In the genomic region with DNA sequence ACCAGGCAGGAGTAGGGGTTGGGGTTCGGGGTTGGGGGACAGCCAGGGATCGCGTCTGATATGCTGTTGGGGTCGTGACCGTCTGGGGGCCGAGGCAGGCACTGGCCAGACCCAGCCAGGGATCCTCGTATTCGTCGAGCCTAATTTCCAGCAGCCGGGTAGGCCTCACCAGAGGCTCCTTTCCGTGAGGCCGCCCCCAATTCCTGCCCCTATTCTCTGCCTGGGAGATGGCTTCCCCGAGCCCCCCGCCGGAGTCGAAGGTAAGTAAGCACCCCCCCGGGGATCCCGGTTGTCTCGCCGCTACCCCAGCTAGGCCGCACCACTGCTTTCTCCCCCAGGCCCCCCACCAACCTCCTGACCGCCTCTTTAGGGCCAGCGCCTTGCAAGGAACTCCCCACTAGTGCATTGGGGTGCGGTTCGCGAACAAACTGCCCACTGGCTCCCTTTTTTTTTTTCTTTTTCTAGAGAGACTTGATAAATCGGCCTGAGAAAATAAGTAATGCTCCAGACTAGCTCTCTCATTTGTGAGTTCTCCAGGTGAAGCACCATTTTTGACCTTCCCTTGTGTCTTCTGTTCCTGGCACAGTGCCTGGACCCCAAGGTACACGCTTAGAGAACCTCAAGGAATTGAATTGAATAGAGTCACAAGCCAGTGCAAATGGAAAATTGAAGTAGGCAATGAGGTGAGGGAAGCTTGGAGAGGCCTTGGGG, we compare ENCODE assay signal across 8 cellular contexts. TPM values are rescaled to one million over a fixed set of nuclear protein-coding genes. Genes with fewer than 3 reads are reported as not detected.
DNase-seq lines count a peak whose midpoint lies in the region; ATAC-seq, FAIRE-seq and TF ChIP-seq lines count a peak whose summit lies in the region.

No MANE protein-coding gene starts in this region.

- H3K4me3 ChIP-seq in DND-41 (ENCODE audit: low read depth in 1 of 2, low read length in 2 of 2) (peak overlapping the region; percentile 50 to 75; a peak in 3 of 4 replicates), WERI-Rb-1 (ENCODE audit: low read depth, low read length) (peak overlapping the region; percentile 78)

- H3K36me3 Mint-ChIP-seq in osteocyte (ENCODE audit: unreplicated experiment) = peaks cover 51% of the 10 kb centered on the region

- H3K4me1 ChIP-seq in DND-41 (ENCODE audit: insufficient read depth, low read length) (peaks cover 35% of the 10 kb centered on the region), foreskin keratinocyte (peaks cover 6% of the 10 kb centered on the region)

- peak overlapping the region; percentile 99 for H3K4me3 Mint-ChIP-seq in osteocyte (ENCODE audit: unreplicated experiment)

- no peak for TF ChIP-seq CTCF in DND-41 (IDR thresholded peaks at IDR 0.05; ENCODE audit: borderline replicate concordance, extremely low read depth, low read length, poor library complexity, severe bottlenecking)
- TF ChIP-seq CTCF in WERI-Rb-1 (IDR thresholded peaks at IDR 0.05; ENCODE audit: low read depth, low read length) = no peak
- no peak for TF ChIP-seq CTCF in foreskin keratinocyte (conservative IDR thresholded peaks at IDR 0.05)
- no peak for TF ChIP-seq CTCF in osteocyte (IDR thresholded peaks at IDR 0.05)

- peak overlapping the region; percentile 99 for H3K27ac Mint-ChIP-seq in osteocyte (ENCODE audit: unreplicated experiment)

- peak overlapping the region; percentile 79 for H3K9ac ChIP-seq in DND-41 (ENCODE audit: low read depth, low read length)

- peaks cover 20% of the 10 kb centered on the region for H3K9me3 ChIP-seq in DND-41 (ENCODE audit: insufficient read depth, low read length, severe bottlenecking)
- H3K9me3 ChIP-seq in WERI-Rb-1 (ENCODE audit: severe bottlenecking) = no peaks in the 10 kb centered on the region

- H3K79me2 ChIP-seq in DND-41 (ENCODE audit: insufficient read depth, low read length) = peaks cover 74% of the 10 kb centered on the region

- peak overlapping the region; percentile 70 for H3K4me2 ChIP-seq in DND-41 (ENCODE audit: insufficient read depth, low read length)

- no peak for FAIRE-seq in RCC 7860 (lab: Jason Lieb, UNC)

- H3K27ac ChIP-seq in DND-41 (ENCODE audit: low read length) = peak overlapping the region; percentile 75
- H3K27ac ChIP-seq in WERI-Rb-1 = peak overlapping the region; percentile 76
- H3K27ac ChIP-seq in foreskin keratinocyte = peak overlapping the region; percentile 69

- H3K27me3 ChIP-seq in DND-41 (ENCODE audit: insufficient read depth, low read length, poor library complexity) (no peaks in the 10 kb centered on the region), WERI-Rb-1 (ENCODE audit: insufficient read depth, low read depth, severe bottlenecking) (no peaks in the 10 kb centered on the region), foreskin keratinocyte (no peaks in the 10 kb centered on the region)

- no peaks in the 10 kb centered on the region for H4K20me1 ChIP-seq in DND-41 (ENCODE audit: insufficient read depth, low read length)

- peaks cover 68% of the 10 kb centered on the region for H3K36me3 ChIP-seq in DND-41 (ENCODE audit: insufficient read depth, low read length)
- H3K36me3 ChIP-seq in WERI-Rb-1 = peaks cover 74% of the 10 kb centered on the region

- peak overlapping the region; percentile 73 for H2AFZ ChIP-seq in DND-41 (ENCODE audit: low read depth, low read length)

- H3K4me1 Mint-ChIP-seq in osteocyte (ENCODE audit: unreplicated experiment) = peaks cover 40% of the 10 kb centered on the region

- DNase-seq in DND-41 = no peak
- no peak for DNase-seq in WERI-Rb-1
- DNase-seq in foreskin keratinocyte = peak in 1 of 2 donors; percentile 15
- DNase-seq in osteocyte (ENCODE audit: extremely low spot score, unreplicated experiment) = no peak
- DNase-seq in RCC 7860 (ENCODE audit: low spot score) = no peak
- DNase-seq in NCI-H1092 (lab: John Stamatoyannopoulos, UW) = no peak

- peaks cover 35% of the 10 kb centered on the region for H3K9me3 Mint-ChIP-seq in osteocyte (ENCODE audit: unreplicated experiment)

- no peaks in the 10 kb centered on the region for H3K27me3 Mint-ChIP-seq in osteocyte (ENCODE audit: unreplicated experiment)

- ATAC-seq in DND-41 (ENCODE audit: insufficient read depth, low read depth) (peak; percentile 23; the same call in 2 of the 3 replicates), HG02870 (IDR thresholded peaks at IDR 0.05; ENCODE audit: unreplicated experiment) (peak; percentile 6), foreskin keratinocyte (peak; percentile 36), GM18909 (IDR thresholded peaks at IDR 0.05; ENCODE audit: poor library complexity, unreplicated experiment) (no peak)

RNA-seq across cellular contexts. Expression of gene ZNF189, which starts 0.4 kb away (rescaled TPM):
- total RNA-seq in foreskin keratinocyte = 10.4 and 10.9 TPM in 2 replicates
- 3.2 and 4.0 TPM in 2 replicates for polyA plus RNA-seq in foreskin keratinocyte
- total RNA-seq in osteocyte = 17.3 and 19.0 TPM in 2 replicates

RNA-seq across cellular contexts. Expression of gene MRPL50, which starts 0.7 kb away (rescaled TPM):
- total RNA-seq in foreskin keratinocyte (13.0 and 14.0 TPM in 2 replicates), osteocyte (6.6 and 7.4 TPM in 2 replicates)
- 10.3 and 12.3 TPM in 2 replicates for polyA plus RNA-seq in foreskin keratinocyte

RNA-seq across cellular contexts. Expression of gene BAAT, which starts 14.3 kb away (rescaled TPM):
- 0.04 TPM in 1 of 2 replicates, not detected in the other for total RNA-seq in foreskin keratinocyte
- 0.03 and 0.04 TPM in 2 replicates for polyA plus RNA-seq in foreskin keratinocyte
- 0.13 TPM in 1 of 2 replicates, not detected in the other for total RNA-seq in osteocyte

RNA-seq across cellular contexts. Expression of gene ALDOB, which starts 36.5 kb away (rescaled TPM):
- total RNA-seq in foreskin keratinocyte (not detected in 2 replicates), osteocyte (not detected in 2 replicates)
- not detected in 2 replicates for polyA plus RNA-seq in foreskin keratinocyte
